Comparison of ENCODE assay signal across 1 cellular context in the genomic region with DNA sequence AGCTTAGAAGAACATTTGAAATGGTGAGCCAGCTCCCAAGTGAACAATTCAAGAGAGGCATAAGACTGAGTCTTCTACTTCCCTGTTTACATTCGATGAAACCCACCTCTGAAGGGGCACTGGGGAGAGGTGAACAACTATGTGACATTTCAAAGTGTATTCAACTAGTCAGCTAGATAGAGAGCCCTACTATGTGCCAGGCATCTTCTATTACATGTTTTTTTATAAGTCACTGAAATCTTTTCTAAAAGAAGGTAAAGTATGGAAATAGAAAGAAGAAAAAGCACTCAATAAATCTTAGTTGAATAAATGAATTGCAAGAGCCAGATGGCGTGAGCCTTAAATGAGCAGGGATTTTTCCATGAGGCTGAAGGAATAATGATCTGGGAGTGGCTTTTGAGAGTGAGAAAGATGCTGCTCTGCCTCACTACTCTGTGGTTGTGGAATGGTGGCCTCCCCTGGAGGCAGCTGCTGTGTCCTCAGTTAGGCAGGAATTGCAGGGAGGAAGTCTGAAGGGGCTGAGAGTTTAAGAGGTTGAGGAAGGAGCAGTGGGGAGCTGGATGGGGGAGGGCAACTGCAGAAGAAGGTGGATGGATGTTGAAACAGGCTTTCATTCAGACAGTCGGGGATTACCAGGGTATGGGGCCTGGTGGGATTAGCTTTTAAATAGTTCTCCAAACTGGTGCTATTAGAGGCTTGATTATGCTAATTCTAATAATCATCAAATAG.
TF ChIP-seq lines count a peak whose summit lies in the region.

No MANE protein-coding gene starts in this region.

TF ChIP-seq in HEK293, 187 proteins besides CTCF, POLR2A, EP300 and RAD21:
- peak; percentile 39; the same call in 1 of the 2 replicates for TF ChIP-seq ZIC2 (tag by site-specific recombination; IDR thresholded peaks at IDR 0.05)
- no peak for TF ChIP-seq ZNF830 (tag by site-specific recombination; IDR thresholded peaks at IDR 0.05; ENCODE audit: low read depth)
- TF ChIP-seq MYNN (tag by site-specific recombination; IDR thresholded peaks at IDR 0.05; ENCODE audit: borderline replicate concordance) = no peak
- no peak for TF ChIP-seq ZNF670 (tag by site-specific recombination; IDR thresholded peaks at IDR 0.05; ENCODE audit: low read depth)
